In the genomic region with DNA sequence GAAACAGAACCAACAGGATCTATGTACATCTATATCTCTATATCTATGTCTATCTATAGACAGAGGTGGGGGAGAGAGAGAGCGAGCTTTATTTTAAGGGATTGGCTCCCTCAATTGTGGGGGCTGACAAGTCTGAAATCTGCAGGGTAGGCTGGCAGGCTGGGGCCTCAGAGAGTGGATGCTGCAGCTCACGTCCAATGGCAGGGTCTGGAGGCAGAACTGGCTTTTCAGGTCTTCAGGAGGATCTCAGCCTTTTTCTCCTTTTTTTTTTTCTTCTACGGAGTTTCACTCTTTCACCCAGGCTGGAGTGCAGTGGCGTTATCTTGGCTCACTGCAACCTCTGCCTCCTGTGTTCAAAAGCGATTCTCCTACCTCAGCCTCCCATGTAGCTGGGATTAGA, we compare ENCODE assay signal across 14 cellular contexts.
A peak's percentile ranks its signal among the peaks of the same experiment; 100 is the strongest.
DNase-seq lines count a peak whose midpoint lies in the region; ATAC-seq and TF ChIP-seq lines count a peak whose summit lies in the region.
"Had no signal": no experiment of that assay in that cellular context is flagged by ENCODE, and none has a peak within 500 bp of the region (broad histone marks: within the 10 kb centered on the region; RNA-seq: fewer than 3 reads in every experiment).

No MANE protein-coding gene starts in this region.

- H4K20me1 ChIP-seq in DND-41 (ENCODE audit: insufficient read depth, low read length) = no peaks in the 10 kb centered on the region

- no peak for TF ChIP-seq CTCF in natural killer cell (IDR thresholded peaks at IDR 0.05)
- TF ChIP-seq CTCF in DND-41 (IDR thresholded peaks at IDR 0.05; ENCODE audit: borderline replicate concordance, extremely low read depth, low read length, poor library complexity, severe bottlenecking) = no peak
- no peak for TF ChIP-seq CTCF in type B pancreatic cell (conservative IDR thresholded peaks at IDR 0.05)

- H3K4me1 Mint-ChIP-seq in natural killer cell (peaks cover 62 to 70% of the 10 kb centered on the region in 2 donors), type B pancreatic cell (ENCODE audit: unreplicated experiment) (peaks cover 20% of the 10 kb centered on the region)
- peaks cover 35 to 45% of the 10 kb centered on the region in 2 donors for H3K4me1 Mint-ChIP-seq in natural killer cell treated with Interleukin-12 subunit alpha and Interleukin-12 subunit beta and Interleukin-15 and Interleukin-18, amount 100 ng/mL, for 72 hours (ENCODE audit: low read depth in 2 of 2)
- peaks cover 29% of the 10 kb centered on the region for H3K4me1 Mint-ChIP-seq in dendritic cell treated with granulocyte-macrophage colony-stimulating factor and Interleukin-4, amounts not matched to agents 40 ng/mL and 50 ng/mL, for 4 days (ENCODE audit: low read depth)

- H3K27me3 ChIP-seq in DND-41 (ENCODE audit: insufficient read depth, low read length, poor library complexity) (no peaks in the 10 kb centered on the region), H7 (ENCODE audit: control insufficient read depth, insufficient read depth, low read length) (no peaks in the 10 kb centered on the region)

- no peak for ATAC-seq in natural killer cell
- ATAC-seq in natural killer cell treated with Interleukin-12 subunit alpha and Interleukin-12 subunit beta and Interleukin-15 and Interleukin-18, amount 100 ng/mL, for 72 hours = no peak
- no peak for ATAC-seq in DND-41 (ENCODE audit: insufficient read depth, low read depth)
- ATAC-seq in GM18858 (IDR thresholded peaks at IDR 0.05; ENCODE audit: unreplicated experiment) = no peak
- ATAC-seq: Right ventricle myocardium inferior had no signal

- H3K4me1 ChIP-seq in DND-41 (ENCODE audit: insufficient read depth, low read length) = peaks cover 50% of the 10 kb centered on the region

- H3K9me3 ChIP-seq in DND-41 (ENCODE audit: insufficient read depth, low read length, severe bottlenecking) = peaks cover 5% of the 10 kb centered on the region

- H3K4me3 ChIP-seq in DND-41 (ENCODE audit: low read depth in 1 of 2, low read length in 2 of 2) (no peak overlapping the region), H7 (ENCODE audit: insufficient read depth, low read depth, low read length) (no peak overlapping the region)

- H2AFZ ChIP-seq in DND-41 (ENCODE audit: low read depth, low read length) = no peak overlapping the region

- H3K9me3 Mint-ChIP-seq in natural killer cell (peaks cover 2 to 3% of the 10 kb centered on the region in 2 donors), type B pancreatic cell (peaks cover 15% of the 10 kb centered on the region)
- H3K9me3 Mint-ChIP-seq in natural killer cell treated with Interleukin-12 subunit alpha and Interleukin-12 subunit beta and Interleukin-15 and Interleukin-18, amount 100 ng/mL, for 72 hours = peaks cover 12% of the 10 kb centered on the region
- H3K9me3 Mint-ChIP-seq in dendritic cell treated with granulocyte-macrophage colony-stimulating factor and Interleukin-4, amounts not matched to agents 40 ng/mL and 50 ng/mL, for 4 days = peaks cover 18% of the 10 kb centered on the region

- no peak for DNase-seq in natural killer cell
- DNase-seq in natural killer cell treated with Interleukin-12 subunit alpha and Interleukin-12 subunit beta and Interleukin-15 and Interleukin-18, amount 100 ng/mL, for 72 hours (ENCODE audit: low spot score) = no peak
- DNase-seq in DND-41 = no peak
- no peak for DNase-seq in type B pancreatic cell (ENCODE audit: extremely low spot score, unreplicated experiment)
- no peak for DNase-seq in H7
- DNase-seq in NCI-H69 (lab: John Stamatoyannopoulos, UW) = no peak
- DNase-seq: EL, KG1, NCI-H1092 treated with DMSO at 0.1 percent for 48 hours, NCI-H2081 treated with DMSO at 0.1 percent for 48 hours, NCI-H510A had no signal

- no peak overlapping the region for H3K4me2 ChIP-seq in DND-41 (ENCODE audit: insufficient read depth, low read length)

- H3K27ac Mint-ChIP-seq in natural killer cell = peak overlapping the region; percentile 98 to 100
- H3K27ac Mint-ChIP-seq in natural killer cell treated with Interleukin-12 subunit alpha and Interleukin-12 subunit beta and Interleukin-15 and Interleukin-18, amount 100 ng/mL, for 72 hours = peak overlapping the region in 1 of 2 donors; percentile 70
- peak overlapping the region; percentile 70 for H3K27ac Mint-ChIP-seq in dendritic cell treated with granulocyte-macrophage colony-stimulating factor and Interleukin-4, amounts not matched to agents 40 ng/mL and 50 ng/mL, for 4 days
- peak overlapping the region; percentile 76 for H3K27ac Mint-ChIP-seq in type B pancreatic cell

- no peaks in the 10 kb centered on the region for H3K36me3 Mint-ChIP-seq in natural killer cell
- H3K36me3 Mint-ChIP-seq in natural killer cell treated with Interleukin-12 subunit alpha and Interleukin-12 subunit beta and Interleukin-15 and Interleukin-18, amount 100 ng/mL, for 72 hours = peaks cover 11% of the 10 kb centered on the region
- H3K36me3 Mint-ChIP-seq in dendritic cell treated with granulocyte-macrophage colony-stimulating factor and Interleukin-4, amounts not matched to agents 40 ng/mL and 50 ng/mL, for 4 days (ENCODE audit: low read depth) = peaks cover 14% of the 10 kb centered on the region
- H3K36me3 Mint-ChIP-seq in type B pancreatic cell = no peaks in the 10 kb centered on the region

- H3K79me2 ChIP-seq in DND-41 (ENCODE audit: insufficient read depth, low read length) = no peaks in the 10 kb centered on the region

- H3K9ac ChIP-seq in DND-41 (ENCODE audit: low read depth, low read length) = no peak overlapping the region

- intact Hi-C loops in natural killer cell (cut with micrococcal nuclease) = loop anchor here (2.0 to 10.0 kb wide), 3 partner anchors 283 to 425 kb away; no protein-coding TSS in a partner anchor
- intact Hi-C loops in dendritic cell treated with granulocyte-macrophage colony-stimulating factor and Interleukin-4, amounts not matched to agents 40 ng/mL and 50 ng/mL, for 4 days (cut with micrococcal nuclease) = no loop called here

- peak overlapping the region; percentile 78 for H3K27ac ChIP-seq in DND-41 (ENCODE audit: low read length)

- H3K4me3 Mint-ChIP-seq in natural killer cell (peak overlapping the region; percentile 35), type B pancreatic cell (peak overlapping the region; percentile 36)
- H3K4me3 Mint-ChIP-seq in natural killer cell treated with Interleukin-12 subunit alpha and Interleukin-12 subunit beta and Interleukin-15 and Interleukin-18, amount 100 ng/mL, for 72 hours = no peak overlapping the region
- H3K4me3 Mint-ChIP-seq in dendritic cell treated with granulocyte-macrophage colony-stimulating factor and Interleukin-4, amounts not matched to agents 40 ng/mL and 50 ng/mL, for 4 days = no peak overlapping the region

- no peaks in the 10 kb centered on the region for H3K36me3 ChIP-seq in DND-41 (ENCODE audit: insufficient read depth, low read length)
- H3K36me3 ChIP-seq in H7 (replicated peaks; ENCODE audit: control insufficient read depth, insufficient read depth, low read length) = no peaks in the 10 kb centered on the region

- H3K27me3 Mint-ChIP-seq in natural killer cell (ENCODE audit: low read depth in 2 of 2) = no peaks in the 10 kb centered on the region
- no peaks in the 10 kb centered on the region for H3K27me3 Mint-ChIP-seq in natural killer cell treated with Interleukin-12 subunit alpha and Interleukin-12 subunit beta and Interleukin-15 and Interleukin-18, amount 100 ng/mL, for 72 hours
- no peaks in the 10 kb centered on the region for H3K27me3 Mint-ChIP-seq in dendritic cell treated with granulocyte-macrophage colony-stimulating factor and Interleukin-4, amounts not matched to agents 40 ng/mL and 50 ng/mL, for 4 days
- H3K27me3 Mint-ChIP-seq in type B pancreatic cell = no peaks in the 10 kb centered on the region

Comparison
In these comparisons a context has a peak if more than half of its experiments do, and no peak if none do; other contexts are left out.
1. H3K4me3 Mint-ChIP-seq: peak in natural killer cell (single experiment) and type B pancreatic cell (single experiment); none in natural killer cell treated with Interleukin-12 subunit alpha and Interleukin-12 subunit beta and Interleukin-15 and Interleukin-18, amount 100 ng/mL, for 72 hours (single experiment) and dendritic cell treated with granulocyte-macrophage colony-stimulating factor and Interleukin-4, amounts not matched to agents 40 ng/mL and 50 ng/mL, for 4 days (single experiment).